ENCODE assay signal across 9 cellular contexts in genomic region chr3:29759443-29760033, GRCh38.
A peak's percentile ranks its signal among the peaks of the same experiment; 100 is the strongest.
DNase-seq lines count a peak whose midpoint lies in the region; ATAC-seq and TF ChIP-seq lines count a peak whose summit lies in the region.
"Had no signal": no experiment of that assay in that cellular context is flagged by ENCODE, and none has a peak within 500 bp of the region (broad histone marks: within the 10 kb centered on the region; RNA-seq: fewer than 3 reads in every experiment).

No MANE protein-coding gene starts in this region.

- peak overlapping the region in 3 of 4 donors; percentile 5 to 11 (median 6) for H3K4me3 ChIP-seq in esophagus muscularis mucosa
- H3K4me3 ChIP-seq in neural progenitor cell = no peak overlapping the region

- no peaks in the 10 kb centered on the region for H3K79me2 ChIP-seq in neural progenitor cell (ENCODE audit: low read depth)

- TF ChIP-seq EP300 in esophagus muscularis mucosa (IDR thresholded peaks at IDR 0.05) = no peak

- H3K9me3 Mint-ChIP-seq in neural progenitor cell = no peaks in the 10 kb centered on the region

- H3K27me3 ChIP-seq in esophagus muscularis mucosa = no peaks in the 10 kb centered on the region
- H3K27me3 ChIP-seq in neural progenitor cell = no peaks in the 10 kb centered on the region

- no peak for TF ChIP-seq CTCF in esophagus muscularis mucosa (IDR thresholded peaks at IDR 0.05)
- TF ChIP-seq CTCF in neural progenitor cell (IDR thresholded peaks at IDR 0.05) = no peak

- peak overlapping the region; percentile 63 for H3K4me2 ChIP-seq in neural progenitor cell

- intact Hi-C loops in esophagus muscularis mucosa (cut with DNase I) = loop anchor here (5.0 kb wide), 2 partner anchors 232 to 477 kb away; partner anchors contain the start of gene RBMS3

- peak overlapping the region; percentile 62 to 78 (median 70) for H3K27ac ChIP-seq in esophagus muscularis mucosa (replicated peaks in 1 of 4)
- H3K27ac ChIP-seq in neural progenitor cell = peak overlapping the region; percentile 26

- no peaks in the 10 kb centered on the region for H3K36me3 Mint-ChIP-seq in neural progenitor cell

- DNase-seq in COLO829 (ENCODE audit: low spot score) (peak; percentile 63), NCI-H226 (peak; percentile 28), esophagus muscularis mucosa (ENCODE audit: extremely low spot score) (no peak), neural progenitor cell (ENCODE audit: low spot score) (peak; percentile 71)
- DNase-seq: hippocampal formation had no signal

- H3K4me1 Mint-ChIP-seq in neural progenitor cell = peaks cover 30% of the 10 kb centered on the region

- no peak overlapping the region for H3K9ac ChIP-seq in neural progenitor cell

- H3K4me3 Mint-ChIP-seq in neural progenitor cell = no peak overlapping the region

- no peaks in the 10 kb centered on the region for H4K20me1 ChIP-seq in neural progenitor cell (ENCODE audit: low read depth)

- H3K36me3 ChIP-seq in esophagus muscularis mucosa (no peaks in the 10 kb centered on the region), neural progenitor cell (no peaks in the 10 kb centered on the region)

- H3K4me1 ChIP-seq in esophagus muscularis mucosa (peaks cover 41 to 67% (median 60%) of the 10 kb centered on the region in 4 donors), neural progenitor cell (peaks cover 16% of the 10 kb centered on the region)

- ATAC-seq in GM18870 (IDR thresholded peaks at IDR 0.05; ENCODE audit: unreplicated experiment) (no peak), HG02885 (IDR thresholded peaks at IDR 0.05; ENCODE audit: poor library complexity, unreplicated experiment) (no peak), HG03196 (IDR thresholded peaks at IDR 0.05; ENCODE audit: unreplicated experiment) (no peak), GM21529 (IDR thresholded peaks at IDR 0.05; ENCODE audit: unreplicated experiment) (no peak)

- no peak overlapping the region for H2AFZ ChIP-seq in neural progenitor cell (replicated peaks)

- no peak for TF ChIP-seq POLR2A in esophagus muscularis mucosa (IDR thresholded peaks at IDR 0.05; ENCODE audit: low read depth)

- H3K9me3 ChIP-seq in esophagus muscularis mucosa = no peaks in the 10 kb centered on the region
- no peaks in the 10 kb centered on the region for H3K9me3 ChIP-seq in neural progenitor cell (ENCODE audit: low read depth)

- no peaks in the 10 kb centered on the region for H3K27me3 Mint-ChIP-seq in neural progenitor cell (ENCODE audit: insufficient read depth, low read depth)

- 69% methylated on average over 9 of the region's 9 CpGs for WGBS in esophagus muscularis mucosa

- peaks cover 4% of the 10 kb centered on the region for H3F3A ChIP-seq in neural progenitor cell (ENCODE audit: low read depth)

- H3K27ac Mint-ChIP-seq in neural progenitor cell = no peak overlapping the region
